In the genomic region with DNA sequence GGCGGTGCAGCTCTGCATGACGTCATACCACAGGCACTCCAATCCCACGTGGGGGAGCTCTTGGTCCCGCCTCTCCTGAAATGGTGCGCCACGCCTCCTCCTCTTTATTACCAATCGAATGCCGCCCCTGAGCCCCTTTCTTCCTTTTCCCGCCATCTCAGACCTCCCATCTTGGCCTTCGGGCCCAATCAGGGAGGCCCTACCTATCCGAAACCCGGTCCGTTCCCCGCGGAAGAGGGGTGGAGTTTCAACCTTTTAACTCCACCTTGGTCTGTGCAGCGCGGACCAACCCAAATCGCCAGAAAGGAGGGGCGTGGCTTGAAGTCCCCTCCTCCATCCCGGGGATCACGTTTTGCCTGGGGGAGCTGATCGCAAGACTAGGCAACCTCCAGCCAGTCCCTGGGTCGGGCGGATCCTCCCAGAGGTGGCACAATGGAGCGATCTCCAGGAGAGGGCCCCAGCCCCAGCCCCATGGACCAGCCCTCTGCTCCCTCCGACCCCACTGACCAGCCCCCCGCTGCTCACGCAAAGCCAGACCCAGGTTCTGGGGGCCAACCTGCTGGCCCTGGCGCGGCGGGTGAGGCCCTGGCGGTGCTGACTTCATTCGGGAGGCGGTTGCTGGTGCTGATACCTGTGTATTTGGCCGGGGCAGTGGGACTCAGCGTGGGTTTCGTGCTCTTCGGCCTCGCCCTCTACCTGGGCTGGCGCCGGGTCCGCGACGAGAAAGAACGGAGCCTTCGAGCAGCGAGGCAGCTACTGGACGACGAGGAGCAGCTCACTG, we compare ENCODE assay signal across 1 cellular context.
TF ChIP-seq lines count a peak whose summit lies in the region.

TSS of gene ESYT1 (plus strand) at position 380 of the 781 bp plus-strand sequence. CDS start at position 433, 53 bp downstream.

TF ChIP-seq in GM23338, 12 proteins besides CTCF, POLR2A, EP300 and RAD21 (continued from another document):
- TF ChIP-seq JUNB (IDR thresholded peaks at IDR 0.05; ENCODE audit: unreplicated experiment) (no peak), EZH2phosphoT487 (IDR thresholded peaks at IDR 0.05; ENCODE audit: unreplicated experiment) (no peak), ZNF114 (CRISPR knock-in tag; IDR thresholded peaks at IDR 0.05) (no peak)
- TF ChIP-seq, protein P1, sequence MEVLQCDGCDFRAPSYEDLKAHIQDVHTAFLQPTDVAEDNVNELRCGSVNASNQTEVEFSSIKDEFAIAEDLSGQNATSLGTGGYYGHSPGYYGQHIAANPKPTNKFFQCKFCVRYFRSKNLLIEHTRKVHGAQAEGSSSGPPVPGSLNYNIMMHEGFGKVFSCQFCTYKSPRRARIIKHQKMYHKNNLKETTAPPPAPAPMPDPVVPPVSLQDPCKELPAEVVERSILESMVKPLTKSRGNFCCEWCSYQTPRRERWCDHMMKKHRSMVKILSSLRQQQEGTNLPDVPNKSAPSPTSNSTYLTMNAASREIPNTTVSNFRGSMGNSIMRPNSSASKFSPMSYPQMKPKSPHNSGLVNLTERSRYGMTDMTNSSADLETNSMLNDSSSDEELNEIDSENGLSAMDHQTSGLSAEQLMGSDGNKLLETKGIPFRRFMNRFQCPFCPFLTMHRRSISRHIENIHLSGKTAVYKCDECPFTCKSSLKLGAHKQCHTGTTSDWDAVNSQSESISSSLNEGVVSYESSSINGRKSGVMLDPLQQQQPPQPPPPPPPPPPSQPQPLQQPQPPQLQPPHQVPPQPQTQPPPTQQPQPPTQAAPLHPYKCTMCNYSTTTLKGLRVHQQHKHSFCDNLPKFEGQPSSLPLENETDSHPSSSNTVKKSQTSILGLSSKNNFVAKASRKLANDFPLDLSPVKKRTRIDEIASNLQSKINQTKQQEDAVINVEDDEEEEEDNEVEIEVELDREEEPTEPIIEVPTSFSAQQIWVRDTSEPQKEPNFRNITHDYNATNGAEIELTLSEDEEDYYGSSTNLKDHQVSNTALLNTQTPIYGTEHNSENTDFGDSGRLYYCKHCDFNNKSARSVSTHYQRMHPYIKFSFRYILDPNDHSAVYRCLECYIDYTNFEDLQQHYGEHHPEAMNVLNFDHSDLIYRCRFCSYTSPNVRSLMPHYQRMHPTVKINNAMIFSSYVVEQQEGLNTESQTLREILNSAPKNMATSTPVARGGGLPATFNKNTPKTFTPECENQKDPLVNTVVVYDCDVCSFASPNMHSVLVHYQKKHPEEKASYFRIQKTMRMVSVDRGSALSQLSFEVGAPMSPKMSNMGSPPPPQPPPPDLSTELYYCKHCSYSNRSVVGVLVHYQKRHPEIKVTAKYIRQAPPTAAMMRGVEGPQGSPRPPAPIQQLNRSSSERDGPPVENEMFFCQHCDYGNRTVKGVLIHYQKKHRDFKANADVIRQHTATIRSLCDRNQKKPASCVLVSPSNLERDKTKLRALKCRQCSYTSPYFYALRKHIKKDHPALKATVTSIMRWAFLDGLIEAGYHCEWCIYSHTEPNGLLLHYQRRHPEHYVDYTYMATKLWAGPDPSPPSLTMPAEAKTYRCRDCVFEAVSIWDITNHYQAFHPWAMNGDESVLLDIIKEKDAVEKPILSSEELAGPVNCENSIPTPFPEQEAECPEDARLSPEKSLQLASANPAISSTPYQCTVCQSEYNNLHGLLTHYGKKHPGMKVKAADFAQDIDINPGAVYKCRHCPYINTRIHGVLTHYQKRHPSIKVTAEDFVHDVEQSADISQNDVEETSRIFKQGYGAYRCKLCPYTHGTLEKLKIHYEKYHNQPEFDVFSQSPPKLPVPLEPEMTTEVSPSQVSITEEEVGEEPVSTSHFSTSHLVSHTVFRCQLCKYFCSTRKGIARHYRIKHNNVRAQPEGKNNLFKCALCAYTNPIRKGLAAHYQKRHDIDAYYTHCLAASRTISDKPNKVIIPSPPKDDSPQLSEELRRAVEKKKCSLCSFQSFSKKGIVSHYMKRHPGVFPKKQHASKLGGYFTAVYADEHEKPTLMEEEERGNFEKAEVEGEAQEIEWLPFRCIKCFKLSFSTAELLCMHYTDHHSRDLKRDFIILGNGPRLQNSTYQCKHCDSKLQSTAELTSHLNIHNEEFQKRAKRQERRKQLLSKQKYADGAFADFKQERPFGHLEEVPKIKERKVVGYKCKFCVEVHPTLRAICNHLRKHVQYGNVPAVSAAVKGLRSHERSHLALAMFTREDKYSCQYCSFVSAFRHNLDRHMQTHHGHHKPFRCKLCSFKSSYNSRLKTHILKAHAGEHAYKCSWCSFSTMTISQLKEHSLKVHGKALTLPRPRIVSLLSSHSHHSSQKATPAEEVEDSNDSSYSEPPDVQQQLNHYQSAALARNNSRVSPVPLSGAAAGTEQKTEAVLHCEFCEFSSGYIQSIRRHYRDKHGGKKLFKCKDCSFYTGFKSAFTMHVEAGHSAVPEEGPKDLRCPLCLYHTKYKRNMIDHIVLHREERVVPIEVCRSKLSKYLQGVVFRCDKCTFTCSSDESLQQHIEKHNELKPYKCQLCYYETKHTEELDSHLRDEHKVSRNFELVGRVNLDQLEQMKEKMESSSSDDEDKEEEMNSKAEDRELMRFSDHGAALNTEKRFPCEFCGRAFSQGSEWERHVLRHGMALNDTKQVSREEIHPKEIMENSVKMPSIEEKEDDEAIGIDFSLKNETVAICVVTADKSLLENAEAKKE (CRISPR knock-in tag; IDR thresholded peaks at IDR 0.05) = no peak
TF ChIP-seq in GM23338: peak in this region for 2.
